ENCODE assay signal across 8 cellular contexts in the genomic region with DNA sequence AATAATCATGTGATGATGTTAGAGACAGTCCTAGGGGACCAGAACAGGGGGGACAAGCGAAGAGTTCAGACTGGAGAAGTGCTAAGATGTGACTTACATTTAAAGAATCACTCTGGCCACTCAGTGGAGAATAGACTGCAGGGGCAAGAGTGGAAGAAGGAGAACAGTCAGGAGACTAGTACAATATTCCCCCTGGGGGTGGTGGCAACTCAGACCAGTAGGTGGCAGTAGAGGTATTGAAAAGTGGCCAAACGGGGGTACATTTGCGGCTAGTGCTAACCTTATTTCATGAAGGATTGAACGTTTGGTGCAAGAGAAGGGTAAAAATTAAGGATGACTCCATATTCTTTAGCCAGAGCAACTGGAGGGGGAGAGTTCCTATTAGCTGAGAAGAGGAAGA. TPM values are rescaled to one million over a fixed set of nuclear protein-coding genes. Genes with fewer than 3 reads are reported as not detected.
DNase-seq lines count a peak whose midpoint lies in the region; ATAC-seq and TF ChIP-seq lines count a peak whose summit lies in the region.

No MANE protein-coding gene starts in this region.

- H3K79me2 ChIP-seq in parathyroid adenoma: no peaks in the 10 kb centered on the region

- no peak overlapping the region for H3K4me2 ChIP-seq in parathyroid adenoma (ENCODE audit: low read length)

- no peak overlapping the region for H3K4me3 ChIP-seq in parathyroid adenoma (ENCODE audit: low read depth, low read length)

- TF ChIP-seq CTCF in foreskin keratinocyte (conservative IDR thresholded peaks at IDR 0.05): peak; percentile 72
- TF ChIP-seq CTCF in parathyroid adenoma (IDR thresholded peaks at IDR 0.05): peak; percentile 45

- no peak overlapping the region for H3K27ac ChIP-seq in foreskin keratinocyte
- H3K27ac ChIP-seq in parathyroid adenoma: no peak overlapping the region

- ATAC-seq in foreskin keratinocyte (peak; percentile 14), GM19467 (IDR thresholded peaks at IDR 0.05; ENCODE audit: unreplicated experiment) (no peak), GM19395 (IDR thresholded peaks at IDR 0.05; ENCODE audit: unreplicated experiment) (no peak)

- H3K9ac ChIP-seq in parathyroid adenoma: no peak overlapping the region

- DNase-seq in DMS53 treated with DMSO at 0.1 percent for 48 hours (lab: John Stamatoyannopoulos, UW; ENCODE audit: unreplicated experiment) (peak; percentile 41), HT1080 (ENCODE audit: low read depth) (peak; percentile 61), OCI-M2 (lab: John Stamatoyannopoulos, UW; ENCODE audit: unreplicated experiment) (peak; percentile 49), foreskin keratinocyte (peak in 1 of 2 donors; percentile 38)
- DNase-seq in activated T-cell treated with anti-CD3 and anti-CD28 coated beads, Interleukin-2, amount 50 U/mL, for 48 hours: peak; percentile 72 to 74

- H2AFZ ChIP-seq in parathyroid adenoma: no peak overlapping the region

- H3K27me3 ChIP-seq in foreskin keratinocyte (no peaks in the 10 kb centered on the region), parathyroid adenoma (ENCODE audit: control insufficient read depth, insufficient read depth, low read length) (no peaks in the 10 kb centered on the region)

- H3K4me1 ChIP-seq in foreskin keratinocyte (no peaks in the 10 kb centered on the region), parathyroid adenoma (no peaks in the 10 kb centered on the region)

- no peaks in the 10 kb centered on the region for H3K9me3 ChIP-seq in parathyroid adenoma (ENCODE audit: control insufficient read depth, low read length)

- no peaks in the 10 kb centered on the region for H3K36me3 ChIP-seq in parathyroid adenoma (ENCODE audit: control insufficient read depth, insufficient read depth, low read length)

RNA-seq across cellular contexts. Expression of gene BMX, which starts 2.7 kb away (rescaled TPM):
- 0.34 TPM in 1 of 2 replicates, not detected in the other for total RNA-seq in HT1080 (2014; rRNA removed; shearing (Covaris generic))
- not detected in 2 replicates for polyA plus RNA-seq in HT1080 (2015; cell fraction: cytosol; rRNA removed)
- not detected in 2 replicates for polyA plus RNA-seq in HT1080 (2015; cell fraction: nucleus; rRNA removed)
- 0.03 TPM in 1 of 2 replicates, not detected in the other for total RNA-seq in foreskin keratinocyte
- polyA plus RNA-seq in foreskin keratinocyte: not detected in 2 replicates

RNA-seq across cellular contexts. Expression of gene PIR, which starts 4.7 kb away (rescaled TPM):
- total RNA-seq in HT1080 (2014; rRNA removed; shearing (Covaris generic)): 15.6 and 19.3 TPM in 2 replicates
- polyA plus RNA-seq in HT1080 (2015; cell fraction: cytosol; rRNA removed): 9.7 and 14.7 TPM in 2 replicates
- polyA plus RNA-seq in HT1080 (2015; cell fraction: nucleus; rRNA removed): 12.2 and 14.5 TPM in 2 replicates
- total RNA-seq in foreskin keratinocyte: 6.4 and 10.1 TPM in 2 replicates
- 5.8 and 11.0 TPM in 2 replicates for polyA plus RNA-seq in foreskin keratinocyte
